14 cellular contexts compared by ENCODE assay signal in the genomic region with DNA sequence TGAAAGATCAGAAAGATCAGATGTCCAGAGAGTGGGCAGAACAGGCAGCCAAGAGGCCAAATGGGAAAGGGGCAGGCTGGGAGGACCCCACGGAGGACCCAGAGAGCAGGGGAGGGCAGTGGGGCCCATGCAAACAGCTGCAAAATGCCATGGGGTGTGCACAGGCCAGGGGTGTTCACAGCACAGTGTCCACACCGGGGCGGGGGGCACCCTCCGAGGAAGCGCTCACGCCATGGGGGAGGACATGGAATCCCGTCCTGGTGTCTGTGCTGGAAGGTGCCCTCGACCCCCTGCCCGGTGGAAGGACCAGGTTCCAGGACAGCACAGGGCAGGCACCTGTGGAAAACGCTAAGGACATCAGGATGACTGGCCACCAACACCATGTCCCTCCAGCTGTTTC. TPM values are rescaled to one million over a fixed set of nuclear protein-coding genes. Genes with fewer than 3 reads are reported as not detected.
DNase-seq lines count a peak whose midpoint lies in the region; ATAC-seq and TF ChIP-seq lines count a peak whose summit lies in the region.
"Had no signal": no experiment of that assay in that cellular context is flagged by ENCODE, and none has a peak within 500 bp of the region (broad histone marks: within the 10 kb centered on the region; RNA-seq: fewer than 3 reads in every experiment).

No MANE protein-coding gene starts in this region.

- CTCF ChIA-PET in Calu3 (lab: Charles Lee) = no interaction called here
- CTCF ChIA-PET in WTC11 (lab: Charles Lee) = no interaction called here

- BruUV-seq in Calu3 (replicated peaks; lab: Mats Ljungman, UMichigan) = no TSS peak

- DNase-seq in Calu3 (no peak), WTC11 (ENCODE audit: low spot score) (no peak), immature natural killer cell (no peak), epidermal melanocyte (ENCODE audit: insufficient read length, low spot score) (no peak), activated gamma-delta T cell treated with Interleukin-2 at 50 U/mL for 16 hours (no peak), RPMI8226 (no peak)
- DNase-seq: COR-L47; effector memory CD4-positive, alpha-beta T cell; hypothalamus; NCI-H146; stimulated activated naive CD4-positive, alpha-beta T cell treated with Interleukin-2 at 50 U/mL for 16 hours had no signal

- H3K27me3 Mint-ChIP-seq in Calu3 (ENCODE audit: unreplicated experiment) (no peaks in the 10 kb centered on the region), WTC11 (ENCODE audit: low read depth) (no peaks in the 10 kb centered on the region), immature natural killer cell (ENCODE audit: low read depth in 3 of 3) (peaks cover 1 to 4% (median 2%) of the 10 kb centered on the region in 3 donors)

- TF ChIP-seq CTCF in 22Rv1 (IDR thresholded peaks at IDR 0.05) (no peak), Calu3 (IDR thresholded peaks at IDR 0.05; ENCODE audit: unreplicated experiment) (no peak), WTC11 (IDR thresholded peaks at IDR 0.05) (no peak)

- intact Hi-C loops in Calu3 (cut with micrococcal nuclease; ENCODE audit: unreplicated experiment) = no loop called here

- no peak for ATAC-seq in WTC11
- ATAC-seq in HG02840 (IDR thresholded peaks at IDR 0.05; ENCODE audit: low FRiP score, unreplicated experiment) = no peak

- POLR2A ChIA-PET in WTC11 (lab: Charles Lee) = no interaction called here

- H3K36me3 Mint-ChIP-seq in Calu3 (ENCODE audit: insufficient read depth, unreplicated experiment) (peaks cover 77% of the 10 kb centered on the region), WTC11 (peaks cover 8% of the 10 kb centered on the region), immature natural killer cell (no peaks in the 10 kb centered on the region)

- H3K27ac Mint-ChIP-seq in Calu3 (ENCODE audit: unreplicated experiment) = peak overlapping the region; percentile 87
- H3K27ac Mint-ChIP-seq in WTC11 = peak overlapping the region; percentile 41; the same call in 1 of the 2 replicates
- H3K27ac Mint-ChIP-seq in immature natural killer cell = peak overlapping the region in 4 of 6 donors; percentile 78 to 92 (median 82)

- H3K4me1 Mint-ChIP-seq in Calu3 (ENCODE audit: low read depth, unreplicated experiment) = peaks cover 27% of the 10 kb centered on the region
- peaks cover 11% of the 10 kb centered on the region for H3K4me1 Mint-ChIP-seq in WTC11
- H3K4me1 Mint-ChIP-seq in immature natural killer cell = peaks cover 27 to 31% of the 10 kb centered on the region in 2 donors

- H3K4me3 Mint-ChIP-seq in Calu3 (ENCODE audit: low read depth, unreplicated experiment) (peak overlapping the region; percentile 84), WTC11 (peak overlapping the region; percentile 87), immature natural killer cell (peak overlapping the region; percentile 85 to 97 (median 92))

- H3K9me3 Mint-ChIP-seq in Calu3 (ENCODE audit: low read depth, unreplicated experiment) = no peaks in the 10 kb centered on the region
- no peaks in the 10 kb centered on the region for H3K9me3 Mint-ChIP-seq in WTC11
- H3K9me3 Mint-ChIP-seq in immature natural killer cell = no peaks in the 10 kb centered on the region

- 0 out of 2 replicates have a peak overlapping the region, but pooled peaks have one; percentile 25 for H3K27ac ChIP-seq in 22Rv1
- H3K27ac ChIP-seq: HL-60 had no signal

TF ChIP-seq in WTC11, 78 proteins besides CTCF, POLR2A, EP300 and RAD21:
- TF ChIP-seq MXD4 (CRISPR knock-in tag; IDR thresholded peaks at IDR 0.05; ENCODE audit: borderline replicate concordance) (no peak), SMAD3 (CRISPR knock-in tag; IDR thresholded peaks at IDR 0.05; ENCODE audit: borderline replicate concordance) (no peak), RORB (CRISPR knock-in tag; IDR thresholded peaks at IDR 0.05) (no peak), NFYB (CRISPR knock-in tag; conservative IDR thresholded peaks at IDR 0.05; ENCODE audit: low read depth) (no peak), ZNF671 (CRISPR knock-in tag; IDR thresholded peaks at IDR 0.05) (no peak)
- TF ChIP-seq, protein P1, sequence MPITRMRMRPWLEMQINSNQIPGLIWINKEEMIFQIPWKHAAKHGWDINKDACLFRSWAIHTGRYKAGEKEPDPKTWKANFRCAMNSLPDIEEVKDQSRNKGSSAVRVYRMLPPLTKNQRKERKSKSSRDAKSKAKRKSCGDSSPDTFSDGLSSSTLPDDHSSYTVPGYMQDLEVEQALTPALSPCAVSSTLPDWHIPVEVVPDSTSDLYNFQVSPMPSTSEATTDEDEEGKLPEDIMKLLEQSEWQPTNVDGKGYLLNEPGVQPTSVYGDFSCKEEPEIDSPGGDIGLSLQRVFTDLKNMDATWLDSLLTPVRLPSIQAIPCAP (CRISPR knock-in tag; IDR thresholded peaks at IDR 0.05) = no peak
- TF ChIP-seq, protein P2, sequence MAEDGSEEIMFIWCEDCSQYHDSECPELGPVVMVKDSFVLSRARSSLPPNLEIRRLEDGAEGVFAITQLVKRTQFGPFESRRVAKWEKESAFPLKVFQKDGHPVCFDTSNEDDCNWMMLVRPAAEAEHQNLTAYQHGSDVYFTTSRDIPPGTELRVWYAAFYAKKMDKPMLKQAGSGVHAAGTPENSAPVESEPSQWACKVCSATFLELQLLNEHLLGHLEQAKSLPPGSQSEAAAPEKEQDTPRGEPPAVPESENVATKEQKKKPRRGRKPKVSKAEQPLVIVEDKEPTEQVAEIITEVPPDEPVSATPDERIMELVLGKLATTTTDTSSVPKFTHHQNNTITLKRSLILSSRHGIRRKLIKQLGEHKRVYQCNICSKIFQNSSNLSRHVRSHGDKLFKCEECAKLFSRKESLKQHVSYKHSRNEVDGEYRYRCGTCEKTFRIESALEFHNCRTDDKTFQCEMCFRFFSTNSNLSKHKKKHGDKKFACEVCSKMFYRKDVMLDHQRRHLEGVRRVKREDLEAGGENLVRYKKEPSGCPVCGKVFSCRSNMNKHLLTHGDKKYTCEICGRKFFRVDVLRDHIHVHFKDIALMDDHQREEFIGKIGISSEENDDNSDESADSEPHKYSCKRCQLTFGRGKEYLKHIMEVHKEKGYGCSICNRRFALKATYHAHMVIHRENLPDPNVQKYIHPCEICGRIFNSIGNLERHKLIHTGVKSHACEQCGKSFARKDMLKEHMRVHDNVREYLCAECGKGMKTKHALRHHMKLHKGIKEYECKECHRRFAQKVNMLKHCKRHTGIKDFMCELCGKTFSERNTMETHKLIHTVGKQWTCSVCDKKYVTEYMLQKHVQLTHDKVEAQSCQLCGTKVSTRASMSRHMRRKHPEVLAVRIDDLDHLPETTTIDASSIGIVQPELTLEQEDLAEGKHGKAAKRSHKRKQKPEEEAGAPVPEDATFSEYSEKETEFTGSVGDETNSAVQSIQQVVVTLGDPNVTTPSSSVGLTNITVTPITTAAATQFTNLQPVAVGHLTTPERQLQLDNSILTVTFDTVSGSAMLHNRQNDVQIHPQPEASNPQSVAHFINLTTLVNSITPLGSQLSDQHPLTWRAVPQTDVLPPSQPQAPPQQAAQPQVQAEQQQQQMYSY (CRISPR knock-in tag; IDR thresholded peaks at IDR 0.05) = no peak
TF ChIP-seq in WTC11: peak in this region for 0.

RNA-seq across cellular contexts. Expression of a gene that starts 1.5 kb away (rescaled TPM):
- total RNA-seq in Calu3 (2022) (110 and 117 TPM in 2 replicates), WTC11 (2021) (144 to 170 TPM (median 160 TPM) in 3 replicates)
- polyA plus RNA-seq in immature natural killer cell = 10 to 100 TPM; 62.1 to 68.8 (median 67.5) TPM

RNA-seq across cellular contexts. Expression of a gene that starts 1.6 kb away (rescaled TPM):
- total RNA-seq in Calu3 (2022) (20.1 and 23.7 TPM in 2 replicates), WTC11 (2021) (10.3 to 14.4 TPM (median 12.3 TPM) in 3 replicates)
- 10 to 100 TPM in 2 of 3 donors, 1 to 10 TPM in 1; 9.2 to 23.7 (median 10.5) TPM for polyA plus RNA-seq in immature natural killer cell

RNA-seq across cellular contexts. Expression of a gene that starts 8.1 kb away (rescaled TPM):
- total RNA-seq in Calu3 (2022) (0.24 and 0.42 TPM in 2 replicates), WTC11 (2021) (0.18 to 0.22 TPM (median 0.21 TPM) in 3 replicates)
- polyA plus RNA-seq in immature natural killer cell = under 1 TPM in 1 of 3 donors, not detected in 2; 0.08 TPM

RNA-seq across cellular contexts. Expression of a gene that starts 14.6 kb away (rescaled TPM):
- total RNA-seq in Calu3 (2022) (22.7 and 24.7 TPM in 2 replicates), WTC11 (2021) (42.5 to 51.5 TPM (median 43.6 TPM) in 3 replicates)
- polyA plus RNA-seq in immature natural killer cell = 10 to 100 TPM; 17.3 to 25.4 (median 18.9) TPM

RNA-seq across cellular contexts. Expression of a gene that starts 15.2 kb away (rescaled TPM):
- total RNA-seq in Calu3 (2022) (41.1 and 48.3 TPM in 2 replicates), WTC11 (2021) (25.1 to 42.2 TPM (median 30.7 TPM) in 3 replicates)
- polyA plus RNA-seq in immature natural killer cell = 1 to 10 TPM; 1.4 to 7.0 (median 4.6) TPM
